ENCODE assay signal across 1 cellular context in the genomic region with DNA sequence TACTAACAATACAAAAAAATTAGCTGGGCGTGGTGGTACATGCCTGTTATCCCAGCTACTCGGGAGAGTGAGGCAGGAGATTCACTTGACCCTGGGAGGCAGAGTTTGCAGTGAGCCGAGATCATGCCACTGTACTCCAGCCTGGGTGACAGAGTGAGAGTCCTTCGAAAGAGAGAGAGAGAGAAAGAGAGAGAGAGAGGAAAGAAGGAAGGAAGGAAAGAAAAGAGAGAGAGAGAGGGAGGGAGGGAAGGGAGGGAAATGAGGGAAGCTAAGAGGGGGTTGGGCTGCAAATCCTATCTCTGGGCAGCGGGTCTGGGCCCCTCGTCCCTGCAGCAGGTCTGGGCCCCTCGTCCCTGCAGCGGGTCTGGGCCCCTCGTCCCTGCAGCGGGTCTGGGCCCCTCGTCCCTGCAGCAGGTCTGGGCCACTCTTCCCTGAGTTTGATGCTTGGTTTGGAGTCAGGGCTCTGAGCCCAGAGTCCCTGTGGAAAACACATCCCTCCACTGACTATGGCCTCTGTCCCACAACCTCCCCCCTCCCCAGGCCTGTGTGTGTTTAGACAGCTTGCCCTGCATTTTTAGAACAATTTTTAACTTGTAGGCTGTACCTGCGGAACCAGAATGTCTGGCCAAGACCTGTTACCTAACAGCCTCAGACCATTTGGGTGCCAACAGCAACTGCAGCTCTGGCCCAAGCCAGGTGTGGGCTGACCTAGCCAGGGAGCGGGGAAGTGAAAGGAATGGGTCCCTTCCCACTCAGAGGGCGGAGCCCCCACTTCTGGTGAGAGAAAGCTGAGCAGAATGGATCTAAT.
TF ChIP-seq lines count a peak whose summit lies in the region.

No MANE protein-coding gene starts in this region.

TF ChIP-seq in K562, 482 proteins besides CTCF, POLR2A, EP300 and RAD21 (continued from another document):
- TF ChIP-seq, protein P1, sequence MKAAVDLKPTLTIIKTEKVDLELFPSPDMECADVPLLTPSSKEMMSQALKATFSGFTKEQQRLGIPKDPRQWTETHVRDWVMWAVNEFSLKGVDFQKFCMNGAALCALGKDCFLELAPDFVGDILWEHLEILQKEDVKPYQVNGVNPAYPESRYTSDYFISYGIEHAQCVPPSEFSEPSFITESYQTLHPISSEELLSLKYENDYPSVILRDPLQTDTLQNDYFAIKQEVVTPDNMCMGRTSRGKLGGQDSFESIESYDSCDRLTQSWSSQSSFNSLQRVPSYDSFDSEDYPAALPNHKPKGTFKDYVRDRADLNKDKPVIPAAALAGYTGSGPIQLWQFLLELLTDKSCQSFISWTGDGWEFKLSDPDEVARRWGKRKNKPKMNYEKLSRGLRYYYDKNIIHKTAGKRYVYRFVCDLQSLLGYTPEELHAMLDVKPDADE (conservative IDR thresholded peaks at IDR 0.05; ENCODE audit: control insufficient read depth, low read depth, low read length), result no peak
- TF ChIP-seq MAZ (CRISPR knock-in tag; conservative IDR thresholded peaks at IDR 0.05 in 1 of 2, IDR thresholded peaks at IDR 0.05 in 1 of 2) (peak in 1 of 2 experiments; percentile 60; a peak in 2 of 4 replicates), DIDO1 (tag; IDR thresholded peaks at IDR 0.05; ENCODE audit: low read depth) (no peak), ZNF785 (CRISPR knock-in tag; IDR thresholded peaks at IDR 0.05) (no peak), BACH1 (tag; IDR thresholded peaks at IDR 0.05) (no peak), PURB (CRISPR knock-in tag; IDR thresholded peaks at IDR 0.05; ENCODE audit: low read depth) (no peak), SMARCE1 (IDR thresholded peaks at IDR 0.05) (no peak), POLR2B (IDR thresholded peaks at IDR 0.05; ENCODE audit: low read depth, partially characterized antibody) (peak; percentile 31), PCBP2 (IDR thresholded peaks at IDR 0.05; ENCODE audit: low read depth, low read length, poor library complexity, severe bottlenecking) (no peak), TCF3 (CRISPR knock-in tag; IDR thresholded peaks at IDR 0.05) (no peak), ZNF830 (CRISPR knock-in tag; IDR thresholded peaks at IDR 0.05) (no peak), FUS (optimal IDR thresholded peaks at IDR 0.05; ENCODE audit: low read depth, low read length) (no peak), ZNF79 (CRISPR knock-in tag; IDR thresholded peaks at IDR 0.05; ENCODE audit: low read depth) (no peak), TARDBP (IDR thresholded peaks at IDR 0.05) (no peak), FOXJ2 (tag; IDR thresholded peaks at IDR 0.05) (no peak), MED1 (CRISPR knock-in tag; IDR thresholded peaks at IDR 0.05; ENCODE audit: borderline replicate concordance) (no peak), OTX1 (CRISPR knock-in tag; IDR thresholded peaks at IDR 0.05) (0 out of 2 replicates have a peak, but pooled peaks have one; percentile 5), XRCC4 (IDR thresholded peaks at IDR 0.05; ENCODE audit: extremely low read depth, insufficient read depth, insufficient read length) (no peak), KDM4B (IDR thresholded peaks at IDR 0.05; ENCODE audit: borderline replicate concordance in 2 of 2, low read depth in 1 of 2) (no peak), ILK (tag; IDR thresholded peaks at IDR 0.05; ENCODE audit: borderline replicate concordance, low read depth) (no peak), ZFP30 (CRISPR knock-in tag; IDR thresholded peaks at IDR 0.05; ENCODE audit: borderline replicate concordance) (no peak), HCFC1 (IDR thresholded peaks at IDR 0.05; ENCODE audit: low read depth, low read length) (no peak), ZSCAN29 (IDR thresholded peaks at IDR 0.05) (no peak)
- TF ChIP-seq, protein P2, sequence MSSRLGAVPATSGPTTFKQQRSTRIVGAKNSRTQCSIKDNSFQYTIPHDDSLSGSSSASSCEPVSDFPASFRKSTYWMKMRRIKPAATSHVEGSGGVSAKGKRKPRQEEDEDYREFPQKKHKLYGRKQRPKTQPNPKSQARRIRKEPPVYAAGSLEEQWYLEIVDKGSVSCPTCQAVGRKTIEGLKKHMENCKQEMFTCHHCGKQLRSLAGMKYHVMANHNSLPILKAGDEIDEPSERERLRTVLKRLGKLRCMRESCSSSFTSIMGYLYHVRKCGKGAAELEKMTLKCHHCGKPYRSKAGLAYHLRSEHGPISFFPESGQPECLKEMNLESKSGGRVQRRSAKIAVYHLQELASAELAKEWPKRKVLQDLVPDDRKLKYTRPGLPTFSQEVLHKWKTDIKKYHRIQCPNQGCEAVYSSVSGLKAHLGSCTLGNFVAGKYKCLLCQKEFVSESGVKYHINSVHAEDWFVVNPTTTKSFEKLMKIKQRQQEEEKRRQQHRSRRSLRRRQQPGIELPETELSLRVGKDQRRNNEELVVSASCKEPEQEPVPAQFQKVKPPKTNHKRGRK (tag; IDR thresholded peaks at IDR 0.05), result 0 out of 2 replicates have a peak, but pooled peaks have one; percentile 46
- TF ChIP-seq, protein P3, sequence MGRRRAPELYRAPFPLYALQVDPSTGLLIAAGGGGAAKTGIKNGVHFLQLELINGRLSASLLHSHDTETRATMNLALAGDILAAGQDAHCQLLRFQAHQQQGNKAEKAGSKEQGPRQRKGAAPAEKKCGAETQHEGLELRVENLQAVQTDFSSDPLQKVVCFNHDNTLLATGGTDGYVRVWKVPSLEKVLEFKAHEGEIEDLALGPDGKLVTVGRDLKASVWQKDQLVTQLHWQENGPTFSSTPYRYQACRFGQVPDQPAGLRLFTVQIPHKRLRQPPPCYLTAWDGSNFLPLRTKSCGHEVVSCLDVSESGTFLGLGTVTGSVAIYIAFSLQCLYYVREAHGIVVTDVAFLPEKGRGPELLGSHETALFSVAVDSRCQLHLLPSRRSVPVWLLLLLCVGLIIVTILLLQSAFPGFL (CRISPR knock-in tag; IDR thresholded peaks at IDR 0.05), result no peak
- TF ChIP-seq, protein P4, sequence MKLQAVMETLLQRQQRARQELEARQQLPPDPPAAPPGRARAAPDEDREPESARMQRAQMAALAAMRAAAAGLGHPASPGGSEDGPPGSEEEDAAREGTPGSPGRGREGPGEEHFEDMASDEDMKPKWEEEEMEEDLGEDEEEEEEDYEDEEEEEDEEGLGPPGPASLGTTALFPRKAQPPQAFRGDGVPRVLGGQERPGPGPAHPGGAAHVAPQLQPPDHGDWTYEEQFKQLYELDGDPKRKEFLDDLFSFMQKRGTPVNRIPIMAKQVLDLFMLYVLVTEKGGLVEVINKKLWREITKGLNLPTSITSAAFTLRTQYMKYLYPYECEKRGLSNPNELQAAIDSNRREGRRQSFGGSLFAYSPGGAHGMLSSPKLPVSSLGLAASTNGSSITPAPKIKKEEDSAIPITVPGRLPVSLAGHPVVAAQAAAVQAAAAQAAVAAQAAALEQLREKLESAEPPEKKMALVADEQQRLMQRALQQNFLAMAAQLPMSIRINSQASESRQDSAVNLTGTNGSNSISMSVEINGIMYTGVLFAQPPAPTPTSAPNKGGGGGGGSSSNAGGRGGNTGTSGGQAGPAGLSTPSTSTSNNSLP (IDR thresholded peaks at IDR 0.05; ENCODE audit: borderline replicate concordance, low read depth, low read length), result no peak
